8 cellular contexts compared by ENCODE assay signal in genomic region chr15:56919708-56920637, GRCh38. TPM values are rescaled to one million over a fixed set of nuclear protein-coding genes. Genes with fewer than 3 reads are reported as not detected.
DNase-seq lines count a peak whose midpoint lies in the region; ATAC-seq lines count a peak whose summit lies in the region.

No MANE protein-coding gene starts in this region.

- CTCF ChIA-PET in T-cell (lab: Charles Lee) = interaction anchor here (0.6 to 1.3 kb wide), 2 partner anchors 13 to 27 kb away, joined by 3 to 4 read pairs; no protein-coding TSS in a partner anchor

- peaks cover 10% of the 10 kb centered on the region for H3K36me3 Mint-ChIP-seq in T-cell
- peaks cover 46% of the 10 kb centered on the region for H3K36me3 Mint-ChIP-seq in stimulated activated effector memory CD8-positive, alpha-beta T cell treated with anti-CD3 and anti-CD28 coated beads, Interleukin-12 subunit alpha, Interleukin-12 subunit beta, amount 100 ng/mL, for 72 hours

- POLR2A ChIA-PET in T-cell (lab: Charles Lee) = interaction anchor here in 1 of 2 donors (0.6 to 1.7 kb wide), 3 partner anchors 12 to 189 kb away, joined by 3 to 11 read pairs (median 5); no protein-coding TSS in a partner anchor

- ATAC-seq in GM18867 (IDR thresholded peaks at IDR 0.05; ENCODE audit: unreplicated experiment) = peak; percentile 6
- peak; percentile 11 for ATAC-seq in HG03565 (IDR thresholded peaks at IDR 0.05; ENCODE audit: unreplicated experiment)
- ATAC-seq in T-cell (replicated peaks in 1 of 4) = no peak
- no peak for ATAC-seq in left lobe of liver
- ATAC-seq in stimulated activated effector memory CD8-positive, alpha-beta T cell treated with anti-CD3 and anti-CD28 coated beads, Interleukin-12 subunit alpha, Interleukin-12 subunit beta, amount 100 ng/mL, for 72 hours = peak; percentile 0

- peaks cover 53 to 64% (median 62%) of the 10 kb centered on the region in 3 donors for H3K4me1 Mint-ChIP-seq in T-cell
- H3K4me1 Mint-ChIP-seq in stimulated activated effector memory CD8-positive, alpha-beta T cell treated with anti-CD3 and anti-CD28 coated beads, Interleukin-12 subunit alpha, Interleukin-12 subunit beta, amount 100 ng/mL, for 72 hours = peaks cover 33% of the 10 kb centered on the region

- DNase-seq in AG08395 (ENCODE audit: low spot score) (peak; percentile 15), T-cell (peak in 10 of 34 experiments; percentile 0 to 28 (median 6)), left lobe of liver (ENCODE audit: low spot score) (peak; percentile 51), NCI-H2107 treated with DMSO at 0.1 percent for 48 hours (lab: John Stamatoyannopoulos, UW; ENCODE audit: unreplicated experiment) (no peak)
- DNase-seq in central memory CD4-positive, alpha-beta T cell = peak; percentile 3
- DNase-seq in stimulated activated effector memory CD8-positive, alpha-beta T cell treated with anti-CD3 and anti-CD28 coated beads, Interleukin-12 subunit alpha, Interleukin-12 subunit beta, amount 100 ng/mL, for 72 hours (ENCODE audit: low spot score in 2 of 2) = no peak

- H3K9me3 Mint-ChIP-seq in T-cell = no peaks in the 10 kb centered on the region
- H3K9me3 Mint-ChIP-seq in stimulated activated effector memory CD8-positive, alpha-beta T cell treated with anti-CD3 and anti-CD28 coated beads, Interleukin-12 subunit alpha, Interleukin-12 subunit beta, amount 100 ng/mL, for 72 hours = no peaks in the 10 kb centered on the region

- no peaks in the 10 kb centered on the region for H3K27me3 Mint-ChIP-seq in T-cell

- H3K4me3 Mint-ChIP-seq in T-cell = peak overlapping the region; percentile 83 to 96 (median 85)
- H3K4me3 Mint-ChIP-seq in stimulated activated effector memory CD8-positive, alpha-beta T cell treated with anti-CD3 and anti-CD28 coated beads, Interleukin-12 subunit alpha, Interleukin-12 subunit beta, amount 100 ng/mL, for 72 hours = peak overlapping the region; percentile 80

- peak overlapping the region; percentile 82 to 92 for H3K27ac Mint-ChIP-seq in T-cell
- H3K27ac Mint-ChIP-seq in stimulated activated effector memory CD8-positive, alpha-beta T cell treated with anti-CD3 and anti-CD28 coated beads, Interleukin-12 subunit alpha, Interleukin-12 subunit beta, amount 100 ng/mL, for 72 hours = peak overlapping the region; percentile 89

RNA-seq across cellular contexts. Expression of gene TCF12, which starts 1.5 kb away (rescaled TPM):
- total RNA-seq in T-cell = 10 to 100 TPM; 68.0 to 94.3 (median 83.0) TPM
- 29.8 TPM for total RNA-seq in left lobe of liver

Comparison
In these comparisons a context has a peak if more than half of its experiments do, and no peak if none do; other contexts are left out.
1. DNase-seq: peak in AG08395 (single experiment), central memory CD4-positive, alpha-beta T cell (single experiment) and left lobe of liver (single experiment); none in stimulated activated effector memory CD8-positive, alpha-beta T cell treated with anti-CD3 and anti-CD28 coated beads, Interleukin-12 subunit alpha, Interleukin-12 subunit beta, amount 100 ng/mL, for 72 hours (0 of 2) and NCI-H2107 treated with DMSO at 0.1 percent for 48 hours (single experiment).
2. ATAC-seq: peak in GM18867 (single experiment), HG03565 (single experiment) and stimulated activated effector memory CD8-positive, alpha-beta T cell treated with anti-CD3 and anti-CD28 coated beads, Interleukin-12 subunit alpha, Interleukin-12 subunit beta, amount 100 ng/mL, for 72 hours (single experiment); none in T-cell (0 of 4) and left lobe of liver (single experiment).